Comparison of ENCODE assay signal across 1 cellular context in genomic region chrX:153925739-153926593, GRCh38.
TF ChIP-seq lines count a peak whose summit lies in the region.

Gene ARHGAP4 (minus strand): TSS chrX:153926264. CDS start chrX:153926202, 62 bp downstream.

TF ChIP-seq in K562, 482 proteins besides CTCF, POLR2A, EP300 and RAD21 (continued from another document and continues in another):
- TF ChIP-seq USF2 (CRISPR knock-in tag; IDR thresholded peaks at IDR 0.05) (no peak), CHAMP1 (IDR thresholded peaks at IDR 0.05) (no peak), E2F3 (CRISPR knock-in tag; IDR thresholded peaks at IDR 0.05) (peak; percentile 67; the same call in 1 of the 2 replicates), FUS (optimal IDR thresholded peaks at IDR 0.05; ENCODE audit: low read depth, low read length) (peak; percentile 97), MEF2A (IDR thresholded peaks at IDR 0.05; ENCODE audit: control insufficient read depth, low read depth, low read length) (peak; percentile 5; the same call in 1 of the 2 replicates), ATF1 (CRISPR knock-in tag; IDR thresholded peaks at IDR 0.05) (no peak), ATF1 (tag; IDR thresholded peaks at IDR 0.05) (no peak), BMI1 (IDR thresholded peaks at IDR 0.05; ENCODE audit: low read length) (no peak), MIER1 (IDR thresholded peaks at IDR 0.05; ENCODE audit: low read depth) (no peak), E2F6 (IDR thresholded peaks at IDR 0.05; ENCODE audit: borderline replicate concordance in 1 of 2, extremely low read depth in 1 of 2, insufficient read depth in 1 of 2, insufficient read length in 1 of 2, low read depth in 1 of 2, low read length in 1 of 2, poor library complexity in 1 of 2, severe bottlenecking in 1 of 2) (peak; percentile 95 to 98), NCOA2 (IDR thresholded peaks at IDR 0.05; ENCODE audit: partially characterized antibody in 2 of 2) (no peak), STAT5A (IDR thresholded peaks at IDR 0.05; ENCODE audit: borderline replicate concordance, low read length) (no peak), POLR2B (IDR thresholded peaks at IDR 0.05; ENCODE audit: low read depth, partially characterized antibody) (peak; percentile 63), SNRNP70 (optimal IDR thresholded peaks at IDR 0.05; ENCODE audit: low read depth, low read length) (no peak), SETDB1 (IDR thresholded peaks at IDR 0.05; ENCODE audit: low read length) (no peak), TFE3 (CRISPR knock-in tag; IDR thresholded peaks at IDR 0.05) (no peak), TSHZ1 (CRISPR knock-in tag; IDR thresholded peaks at IDR 0.05) (no peak), ZNF507 (tag; conservative IDR thresholded peaks at IDR 0.05) (no peak), RFX5 (IDR thresholded peaks at IDR 0.05; ENCODE audit: low read depth, low read length) (no peak), L3MBTL2 (IDR thresholded peaks at IDR 0.05) (peak; percentile 96), DACH1 (IDR thresholded peaks at IDR 0.05; ENCODE audit: partially characterized antibody) (no peak), FOS (IDR thresholded peaks at IDR 0.05; ENCODE audit: extremely low read depth, insufficient read length) (no peak), SNAPC5 (CRISPR knock-in tag; IDR thresholded peaks at IDR 0.05) (no peak), KLF10 (CRISPR knock-in tag; IDR thresholded peaks at IDR 0.05) (no peak), ZBTB26 (CRISPR knock-in tag; IDR thresholded peaks at IDR 0.05) (peak; percentile 32; the same call in 1 of the 2 replicates), SP1 (CRISPR knock-in tag; IDR thresholded peaks at IDR 0.05) (no peak; the same call in 1 of the 2 replicates), ATF6 (CRISPR knock-in tag; IDR thresholded peaks at IDR 0.05) (no peak), NFE2L1 (tag; IDR thresholded peaks at IDR 0.05; ENCODE audit: borderline replicate concordance, low read depth) (no peak), PCBP1 (IDR thresholded peaks at IDR 0.05; ENCODE audit: low read depth, low read length, poor library complexity, severe bottlenecking) (peak; percentile 56), RBBP5 (IDR thresholded peaks at IDR 0.05; ENCODE audit: borderline replicate concordance, insufficient read depth, low read length, poor library complexity, severe bottlenecking) (no peak), MEIS2 (IDR thresholded peaks at IDR 0.05; ENCODE audit: partially characterized antibody) (no peak), RFX1 (IDR thresholded peaks at IDR 0.05) (no peak), SAFB2 (IDR thresholded peaks at IDR 0.05; ENCODE audit: borderline replicate concordance, low read depth, low read length, severe bottlenecking) (no peak), SOX6 (IDR thresholded peaks at IDR 0.05) (no peak), ZNF3 (CRISPR knock-in tag; IDR thresholded peaks at IDR 0.05) (no peak), NCOR1 (IDR thresholded peaks at IDR 0.05) (peak; percentile 64), ZEB2 (IDR thresholded peaks at IDR 0.05) (no peak), ZZZ3 (IDR thresholded peaks at IDR 0.05) (no peak), KHSRP (IDR thresholded peaks at IDR 0.05) (no peak), HEY1 (CRISPR knock-in tag; IDR thresholded peaks at IDR 0.05; ENCODE audit: borderline replicate concordance) (no peak), ZNF512 (tag; IDR thresholded peaks at IDR 0.05) (no peak), JUN (IDR thresholded peaks at IDR 0.05; ENCODE audit: borderline replicate concordance, low read depth, low read length) (no peak), JUN (CRISPR knock-in tag; IDR thresholded peaks at IDR 0.05; ENCODE audit: borderline replicate concordance) (no peak), MAFG (tag; conservative IDR thresholded peaks at IDR 0.05) (no peak), XRCC4 (IDR thresholded peaks at IDR 0.05; ENCODE audit: extremely low read depth, insufficient read depth, insufficient read length) (no peak), GATAD2B (IDR thresholded peaks at IDR 0.05; ENCODE audit: borderline replicate concordance) (peak; percentile 87), ZNF274 (IDR thresholded peaks at IDR 0.05; ENCODE audit: borderline replicate concordance, low read depth, low read length) (no peak), ZFPM2 (CRISPR knock-in tag; IDR thresholded peaks at IDR 0.05) (no peak), ZNF583 (CRISPR knock-in tag; IDR thresholded peaks at IDR 0.05) (no peak), ZNF431 (CRISPR knock-in tag; IDR thresholded peaks at IDR 0.05) (0 out of 2 replicates have a peak, but pooled peaks have one; percentile 40), RAD51 (IDR thresholded peaks at IDR 0.05; ENCODE audit: borderline replicate concordance, low read depth) (no peak), NCOA1 (IDR thresholded peaks at IDR 0.05; ENCODE audit: low read depth) (no peak), DDX20 (tag; IDR thresholded peaks at IDR 0.05; ENCODE audit: low read depth) (no peak), ZNF217 (CRISPR knock-in tag; IDR thresholded peaks at IDR 0.05) (no peak), IRF2 (CRISPR knock-in tag; IDR thresholded peaks at IDR 0.05) (no peak), NONO (IDR thresholded peaks at IDR 0.05; ENCODE audit: low read depth in 2 of 2, low read length in 1 of 2) (peak; percentile 28 to 95; a peak in 3 of 4 replicates), DNMT1 (IDR thresholded peaks at IDR 0.05) (no peak), ARID3B (CRISPR knock-in tag; IDR thresholded peaks at IDR 0.05; ENCODE audit: borderline replicate concordance) (no peak), ZBTB8A (IDR thresholded peaks at IDR 0.05; ENCODE audit: partially characterized antibody) (no peak), RBM39 (optimal IDR thresholded peaks at IDR 0.05; ENCODE audit: low read depth, low read length) (no peak), ZNF444 (CRISPR knock-in tag; IDR thresholded peaks at IDR 0.05) (no peak), ZNF212 (CRISPR knock-in tag; IDR thresholded peaks at IDR 0.05) (no peak)
